In genomic region chr17:50184611-50185398, GRCh38 we compare ENCODE assay signal across 8 cellular contexts. TPM values are rescaled to one million over a fixed set of nuclear protein-coding genes. Genes with fewer than 3 reads are reported as not detected.
DNase-seq lines count a peak whose midpoint lies in the region; ATAC-seq and TF ChIP-seq lines count a peak whose summit lies in the region.

No MANE protein-coding gene starts in this region.

- intact Hi-C loops in testis (cut with DNase I; ENCODE audit: low total_unique reads): no loop called here

- no peak overlapping the region for H2AK5ac ChIP-seq in H9 (ENCODE audit: insufficient read length, low read length)

- DNase-seq in H9 (no peak), adipocyte (ENCODE audit: low read depth) (peak; percentile 76), iris pigment epithelial cell (ENCODE audit: low read depth) (peak; percentile 65), testis (peak; percentile 44), 8988T (no peak)
- no peak for DNase-seq in effector CD4-positive, alpha-beta T cell

- no peak overlapping the region for H4K91ac ChIP-seq in H9 (ENCODE audit: insufficient read length, low read depth, low read length)

- no peak overlapping the region for H3K4ac ChIP-seq in H9 (ENCODE audit: low read depth, low read length)

- H3K23ac ChIP-seq in H9 (ENCODE audit: insufficient read length, low read depth, low read length): no peak overlapping the region

- H3K9ac ChIP-seq in H9 (ENCODE audit: extremely low read depth, insufficient read length, low read length) (no peak overlapping the region), adipocyte (ENCODE audit: low read length) (peak overlapping the region; percentile 100)

- H2BK5ac ChIP-seq in H9 (ENCODE audit: insufficient read length, low read length): no peak overlapping the region

- H3K27ac Mint-ChIP-seq in H9: 0 out of 7 replicates have a peak overlapping the region, but pooled peaks of 2 of the 3 experiments have one; percentile 23 to 54

- no peak overlapping the region for H3T11ph ChIP-seq in H9 (ENCODE audit: low read length)

- H3K23me2 ChIP-seq in H9 (ENCODE audit: insufficient read length, low read depth, low read length, poor library complexity, severe bottlenecking): no peaks in the 10 kb centered on the region

- H3K14ac ChIP-seq in H9 (ENCODE audit: insufficient read depth, low read length): no peak overlapping the region

- WGBS in H9 (ENCODE audit: extremely low coverage, insufficient read length, low lambda C conversion rate): no CpG with 5 or more reads among the region's 19 CpGs
- WGBS in testis, 2 donors: 49 to 52% methylated on average over 19 of the region's 19 CpGs

- no peak overlapping the region for H4K8ac ChIP-seq in H9 (replicated peaks; ENCODE audit: insufficient read length, low read depth, low read length)

- H3K56ac ChIP-seq in H9 (ENCODE audit: insufficient read length, low read depth, low read length): no peak overlapping the region

- ATAC-seq in GM19397 (IDR thresholded peaks at IDR 0.05; ENCODE audit: unreplicated experiment) (no peak), HG03354 (IDR thresholded peaks at IDR 0.05; ENCODE audit: poor library complexity, severe bottlenecking, unreplicated experiment) (no peak)

- no peaks in the 10 kb centered on the region for H3K9me3 ChIP-seq in H9 (ENCODE audit: control insufficient read depth, low read depth, low read length)
- no peaks in the 10 kb centered on the region for H3K9me3 ChIP-seq in adipocyte (ENCODE audit: control insufficient read depth, low read length)
- no peaks in the 10 kb centered on the region for H3K9me3 ChIP-seq in testis

- no peaks in the 10 kb centered on the region for H3K79me1 ChIP-seq in H9 (ENCODE audit: insufficient read depth, low read depth, low read length, poor library complexity, severe bottlenecking)

- no peak overlapping the region for H3K18ac ChIP-seq in H9 (ENCODE audit: insufficient read length, low read depth, low read length)

- no peaks in the 10 kb centered on the region for H4K20me1 ChIP-seq in H9 (ENCODE audit: control insufficient read depth, insufficient read depth, insufficient read length)

- H2AFZ ChIP-seq in H9 (ENCODE audit: low read length): no peak overlapping the region

- H3K27ac ChIP-seq in H9 (ENCODE audit: insufficient read length, low read depth, low read length) (no peak overlapping the region), testis (peak overlapping the region in 1 of 2 donors; percentile 60)

- H3K79me2 ChIP-seq in H9 (ENCODE audit: insufficient read depth, low read length): no peaks in the 10 kb centered on the region

- TF ChIP-seq CTCF in H9 (conservative IDR thresholded peaks at IDR 0.05) (no peak), testis (IDR thresholded peaks at IDR 0.05) (no peak)

- H3K27me3 ChIP-seq in H9 (ENCODE audit: insufficient read depth, low read length): no peaks in the 10 kb centered on the region
- H3K27me3 ChIP-seq in adipocyte (replicated peaks; ENCODE audit: control insufficient read depth, insufficient read depth, low read length): no peaks in the 10 kb centered on the region
- no peaks in the 10 kb centered on the region for H3K27me3 ChIP-seq in testis

- H3K4me1 Mint-ChIP-seq in H9: peaks cover 27 to 39% of the 10 kb centered on the region in 2 experiments

- H2BK15ac ChIP-seq in H9 (ENCODE audit: low read depth, low read length): no peak overlapping the region

- no peaks in the 10 kb centered on the region for H3K9me3 Mint-ChIP-seq in H9

- H4K5ac ChIP-seq in H9 (ENCODE audit: insufficient read length, low read depth, low read length): no peak overlapping the region

- H3K36me3 ChIP-seq in adipocyte (ENCODE audit: control insufficient read depth, insufficient read depth, low read length, severe bottlenecking) (peaks cover 55% of the 10 kb centered on the region), testis (ENCODE audit: low read depth, missing control alignments) (no peaks in the 10 kb centered on the region)

- peaks cover 2% of the 10 kb centered on the region; the same call in 1 of the 2 replicates for H3K27me3 Mint-ChIP-seq in H9 (ENCODE audit: low read depth)

- no peak overlapping the region for H3K4me2 ChIP-seq in H9 (ENCODE audit: insufficient read depth, insufficient read length, low read length)

- peak overlapping the region; percentile 39 for H3K4me3 ChIP-seq in adipocyte (ENCODE audit: low read length)
- H3K4me3 ChIP-seq in testis: no peak overlapping the region

- TF ChIP-seq POLR2A in testis (IDR thresholded peaks at IDR 0.05): no peak

- H3K4me1 ChIP-seq in H9 (ENCODE audit: insufficient read depth, low read length) (no peaks in the 10 kb centered on the region; the same call in 1 of the 2 replicates), adipocyte (ENCODE audit: control insufficient read depth, insufficient read depth, low read length) (peaks cover 54% of the 10 kb centered on the region), testis (no peaks in the 10 kb centered on the region)

- H3K4me3 Mint-ChIP-seq in H9: no peak overlapping the region

- no peak overlapping the region for H2BK120ac ChIP-seq in H9 (ENCODE audit: low read depth, low read length, poor library complexity, severe bottlenecking)

- no peak overlapping the region for H2BK20ac ChIP-seq in H9 (ENCODE audit: low read depth, low read length, poor library complexity, severe bottlenecking)

- peaks cover 5 to 43% (median 42%) of the 10 kb centered on the region in 3 experiments; a peak in 6 of 7 replicates for H3K36me3 Mint-ChIP-seq in H9 (ENCODE audit: insufficient read depth in 1 of 3, low read depth in 3 of 3)

- no peak overlapping the region for H2BK12ac ChIP-seq in H9 (ENCODE audit: insufficient read length, low read depth, low read length)

RNA-seq across cellular contexts. Expression of gene COL1A1, which starts 16.6 kb away (rescaled TPM):
- total RNA-seq in H9 (2021) (104 and 112 TPM in 2 replicates), testis (10 to 100 TPM; 32.5 to 35.1 TPM)
- 557 TPM for polyA plus RNA-seq in testis (ENCODE audit: insufficient read depth, low read depth, low replicate concordance)

RNA-seq across cellular contexts. Expression of gene SGCA, which starts 19.0 kb away (rescaled TPM):
- total RNA-seq in H9 (2021): 0.24 TPM in 1 of 2 replicates, not detected in the other
- total RNA-seq in testis: 1 to 10 TPM; 2.4 to 7.6 TPM
- polyA plus RNA-seq in testis (ENCODE audit: insufficient read depth, low read depth, low replicate concordance): 33.1 TPM

RNA-seq across cellular contexts. Expression of gene PPP1R9B, which starts 34.3 kb away (rescaled TPM):
- 23.0 and 25.8 TPM in 2 replicates for total RNA-seq in H9 (2021)
- 10 to 100 TPM; 81.1 to 82.4 TPM for total RNA-seq in testis
- polyA plus RNA-seq in testis (ENCODE audit: insufficient read depth, low read depth, low replicate concordance): 49.1 TPM

RNA-seq across cellular contexts. Expression of gene SAMD14, which starts 54.8 kb away (rescaled TPM):
- total RNA-seq in H9 (2021) (4.8 and 5.9 TPM in 2 replicates), testis (1 to 10 TPM; 3.2 to 3.3 TPM)
- 5.2 TPM for polyA plus RNA-seq in testis (ENCODE audit: insufficient read depth, low read depth, low replicate concordance)

Comparison
In these comparisons a context has a peak if more than half of its experiments do, and no peak if none do; other contexts are left out.
1. DNase-seq: peak in adipocyte (single experiment), iris pigment epithelial cell (single experiment) and testis (single experiment); none in H9 (single experiment), effector CD4-positive, alpha-beta T cell (single experiment) and 8988T (single experiment).